ENCODE assay signal across 24 cellular contexts in the genomic region with DNA sequence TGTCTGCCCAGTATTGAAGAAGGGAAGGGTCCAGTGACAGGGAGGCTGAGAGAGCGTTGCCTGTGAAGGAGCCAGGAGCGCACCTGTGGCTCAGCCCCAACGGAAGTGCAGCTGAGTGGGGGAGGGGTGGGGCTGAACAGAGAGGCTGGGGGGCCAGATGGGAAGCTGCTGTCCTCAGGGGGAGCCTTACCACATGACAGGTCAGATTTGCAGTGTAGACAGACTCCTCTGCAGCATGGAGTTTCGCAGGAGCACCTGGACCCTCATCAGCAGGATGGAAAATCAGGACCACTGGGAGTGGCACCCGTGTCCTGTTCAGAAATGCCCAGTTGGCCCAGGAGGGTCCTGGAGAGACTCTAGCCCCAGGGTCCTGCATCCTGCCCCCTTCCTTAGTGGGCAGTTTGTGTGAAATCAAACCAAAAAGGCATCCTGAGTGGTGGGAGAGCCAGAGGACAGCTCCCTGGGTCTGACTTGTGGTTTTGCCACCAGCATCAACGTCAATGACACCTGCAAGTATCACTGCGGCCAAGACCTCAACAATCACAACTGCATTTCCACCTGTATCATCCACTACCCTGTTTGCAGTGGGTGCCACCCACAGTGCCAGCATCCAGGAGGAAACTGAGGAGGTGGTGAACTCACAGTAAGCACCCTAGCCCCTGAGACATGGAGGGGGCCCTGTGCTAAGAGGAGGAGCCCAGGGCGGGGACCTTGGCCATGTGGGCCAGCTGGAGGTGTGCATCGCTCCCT. TPM values are rescaled to one million over a fixed set of nuclear protein-coding genes. Genes with fewer than 3 reads are reported as not detected.
DNase-seq lines count a peak whose midpoint lies in the region; ATAC-seq, FAIRE-seq and TF ChIP-seq lines count a peak whose summit lies in the region.
"Had no signal": no experiment of that assay in that cellular context is flagged by ENCODE, and none has a peak within 500 bp of the region (broad histone marks: within the 10 kb centered on the region; RNA-seq: fewer than 3 reads in every experiment).

No MANE protein-coding gene starts in this region.

- peak overlapping the region in 7 of 8 donors; percentile 6 to 95 (median 29) for H3K27ac ChIP-seq in spleen
- H3K27ac ChIP-seq: body of pancreas, colonic mucosa, hepatocyte, right atrium auricular region, testis had no signal

- intact Hi-C loops in spleen (cut with DNase I; ENCODE audit: low total_unique reads), result no loop called here

- no peak for TF ChIP-seq CTCF in spleen (IDR thresholded peaks at IDR 0.05 in 8 of 11, conservative IDR thresholded peaks at IDR 0.05 in 3 of 11)

- H3K4me3 ChIP-seq in spleen, result peak overlapping the region in 1 of 8 donors; percentile 27
- H3K4me3 ChIP-seq: body of pancreas, colonic mucosa, hepatocyte, K562, right atrium auricular region, testis had no signal

- WGBS in spleen, 5 donors, result 67 to 77% (median 70%) methylated on average over 8 to 9 of the region's 9 CpGs

- no peak for ATAC-seq in GM19324 (IDR thresholded peaks at IDR 0.05; ENCODE audit: low FRiP score, unreplicated experiment)
- ATAC-seq: body of pancreas, K562 had no signal

- H3K27me3 ChIP-seq in spleen (replicated peaks in 1 of 7), result peaks cover 0 to 11% (median 0%) of the 10 kb centered on the region in 7 donors
- H3K27me3 ChIP-seq: body of pancreas, colonic mucosa, hepatocyte, right atrium auricular region, testis had no signal

- H3K36me3 ChIP-seq in spleen, result peaks cover 0 to 87% (median 12%) of the 10 kb centered on the region in 6 donors
- H3K36me3 ChIP-seq: colonic mucosa, right atrium auricular region had no signal

- no peak for FAIRE-seq in HTR-8/SVneo (lab: Jason Lieb, UNC)
- FAIRE-seq: endothelial cell of umbilical vein, islet of Langerhans, K562 had no signal

- peaks cover 7 to 99% (median 51%) of the 10 kb centered on the region in 6 donors for H3K4me1 ChIP-seq in spleen
- H3K4me1 ChIP-seq: body of pancreas, Caco-2, colonic mucosa, right atrium auricular region had no signal

- DNase-seq in activated gamma-delta T cell treated with Interleukin-2 at 50 U/mL for 16 hours (peak; percentile 69), activated gamma-delta T cell (lab: John Stamatoyannopoulos, UW) (no peak), NCI-H69 (lab: John Stamatoyannopoulos, UW) (peak; percentile 59), spleen (no peak), OCI-M1 (lab: John Stamatoyannopoulos, UW) (no peak), HTR-8/SVneo (ENCODE audit: insufficient read length, low spot score) (no peak)
- DNase-seq in activated gamma-delta T cell treated with anti-CD3 and anti-CD28 coated beads, Interleukin-2, amount 50 U/mL, for 16 hours (ENCODE audit: low read depth), result peak; percentile 44
- DNase-seq: activated CD8-positive, alpha-beta memory T cell treated with anti-CD3 and anti-CD28 coated beads for 24 hours; body of pancreas; Caco-2; colonic mucosa; MV-4-11; NCI-H187; NCI-H345; testis had no signal

- H3K9me3 ChIP-seq in spleen, result peaks cover 0 to 17% (median 13%) of the 10 kb centered on the region in 8 donors
- H3K9me3 ChIP-seq: body of pancreas, colonic mucosa, testis had no signal

- TF ChIP-seq POLR2A in spleen (IDR thresholded peaks at IDR 0.05), result no peak

RNA-seq across cellular contexts. Expression of a gene that starts 7.8 kb away (rescaled TPM):
- 100 to 1,000 TPM in 6 of 7 donors, 10 to 100 TPM in 1; 95.6 to 142 (median 111) TPM for total RNA-seq in spleen
- polyA plus RNA-seq in spleen, result 10 to 100 TPM; 34.2 to 93.3 (median 76.1) TPM
- total RNA-seq: Caco-2, Daoy, endothelial cell of umbilical vein had no signal
- polyA plus RNA-seq: AG04450, endothelial cell of umbilical vein had no signal

RNA-seq across cellular contexts. Expression of a gene that starts 42.3 kb away (rescaled TPM):
- 10 to 100 TPM; 24.1 to 70.0 (median 36.6) TPM for total RNA-seq in spleen
- polyA plus RNA-seq in spleen, result 10 to 100 TPM; 11.0 to 19.7 (median 18.9) TPM
- total RNA-seq: endothelial cell of umbilical vein had no signal
- polyA plus RNA-seq: endothelial cell of umbilical vein had no signal

RNA-seq across cellular contexts. Expression of a gene that starts 57.1 kb away (rescaled TPM):
- 1 to 10 TPM; 1.2 to 5.6 (median 3.0) TPM for total RNA-seq in spleen
- 1 to 10 TPM in 2 of 3 donors, under 1 TPM in 1; 0.47 to 2.0 (median 1.0) TPM for polyA plus RNA-seq in spleen
- total RNA-seq: activated naive CD4-positive, alpha-beta T cell treated with anti-CD3 and anti-CD28 coated beads, Interleukin-2, amount 50 U/mL, for 72 hours; body of pancreas; Caco-2; Daoy; endothelial cell of umbilical vein; hepatocyte; K562 had no signal
- polyA plus RNA-seq: AG04450, endothelial cell of umbilical vein, hepatocyte, K562 had no signal

Comparison
In these comparisons a context has a peak if more than half of its experiments do, and no peak if none do; other contexts are left out.
1. DNase-seq: peak in activated gamma-delta T cell treated with Interleukin-2 at 50 U/mL for 16 hours (single experiment), NCI-H69 (single experiment) and activated gamma-delta T cell treated with anti-CD3 and anti-CD28 coated beads, Interleukin-2, amount 50 U/mL, for 16 hours (single experiment); none in activated gamma-delta T cell (single experiment), spleen (single experiment), OCI-M1 (single experiment) and HTR-8/SVneo (single experiment).